ENCODE assay signal across 28 cellular contexts in genomic region chr7:502296-502695, GRCh38. TPM values are rescaled to one million over a fixed set of nuclear protein-coding genes. Genes with fewer than 3 reads are reported as not detected.
DNase-seq lines count a peak whose midpoint lies in the region; ATAC-seq and TF ChIP-seq lines count a peak whose summit lies in the region.
"Had no signal": no experiment of that assay in that cellular context is flagged by ENCODE, and none has a peak within 500 bp of the region (broad histone marks: within the 10 kb centered on the region; RNA-seq: fewer than 3 reads in every experiment).

No MANE protein-coding gene starts in this region.

- H3K36me3 ChIP-seq in right lobe of liver, result no peaks in the 10 kb centered on the region

- DNase-seq in Right ventricle myocardium superior, result peak; percentile 27
- DNase-seq in cardiac septum (ENCODE audit: low spot score), result no peak
- peak in 2 of 3 donors; percentile 11 to 53 for DNase-seq in right lobe of liver
- DNase-seq in progenitor cell of endocrine pancreas (ENCODE audit: low spot score, unreplicated experiment), result no peak
- DNase-seq in NCI-H1105 (lab: John Stamatoyannopoulos, UW), result no peak
- no peak for DNase-seq in stimulated activated CD8-positive, alpha-beta memory T cell treated with anti-CD3 and anti-CD28 coated beads, Interleukin-4, amount 100 ng/mL, for 48 hours
- no peak for DNase-seq in NCI-H446 treated with DMSO at 0.1 percent for 48 hours (lab: John Stamatoyannopoulos, UW)
- no peak for DNase-seq in NCI-H2227 (lab: John Stamatoyannopoulos, UW; ENCODE audit: unreplicated experiment)
- DNase-seq: 8988T; activated CD4-positive, alpha-beta T cell treated with anti-CD3 and anti-CD28 coated beads for 48 hours; activated naive CD4-positive, alpha-beta T cell; activated T-cell treated with anti-CD3 and anti-CD28 coated beads, Interleukin-2, amount 50 U/mL, for 72 hours; CD4-positive, alpha-beta T cell; cerebellar nuclear complex; effector CD4-positive, alpha-beta T cell; KG1; mammary epithelial cell; MM.1S; NCI-H1417 treated with DMSO at 0.1 percent for 48 hours; NCI-H2081 treated with DMSO at 0.1 percent for 48 hours; NCI-H774; occipital lobe; SK-N-SH; stimulated activated CD4-positive, alpha-beta T cell treated with anti-CD3 and anti-CD28 coated beads, Interleukin-2, amount 100 ng/mL, for 48 hours had no signal

- H3K4me1 Mint-ChIP-seq in progenitor cell of endocrine pancreas (ENCODE audit: low read depth), result peaks cover 32% of the 10 kb centered on the region
- H3K4me1 Mint-ChIP-seq: stimulated activated memory B cell treated with anti-CD40 and anti-IgM and Interleukin-4, amounts not matched to agents 10 μg/mL and 1 μg/mL and 100 μg/mL, for 72 hours had no signal

- no peaks in the 10 kb centered on the region for H3K9me3 Mint-ChIP-seq in progenitor cell of endocrine pancreas (ENCODE audit: low read depth)
- H3K9me3 Mint-ChIP-seq: activated T-cell treated with anti-CD3 and anti-CD28 coated beads, Interleukin-2, amount 50 U/mL, for 72 hours; CD4-positive, alpha-beta T cell; stimulated activated memory B cell treated with anti-CD40 and anti-IgM and Interleukin-4, amounts not matched to agents 10 μg/mL and 1 μg/mL and 100 μg/mL, for 72 hours; T-helper 1 cell treated with Interleukin-12 subunit alpha and Interleukin-12 subunit beta and Interleukin-4 antibody, amounts not matched to agents 30 μg/mL and 1 μg/mL, for 36 hours had no signal

- no peaks in the 10 kb centered on the region for H3K27me3 Mint-ChIP-seq in progenitor cell of endocrine pancreas
- H3K27me3 Mint-ChIP-seq: CD4-positive, alpha-beta T cell; stimulated activated memory B cell treated with anti-CD40 and anti-IgM and Interleukin-4, amounts not matched to agents 10 μg/mL and 1 μg/mL and 100 μg/mL, for 72 hours had no signal

- WGBS in right lobe of liver (ENCODE audit: insufficient coverage, low coverage, low lambda C conversion rate, missing lambda C conversion rate), result no CpG with 5 or more reads among the region's 13 CpGs

- H3K4me3 Mint-ChIP-seq in progenitor cell of endocrine pancreas (ENCODE audit: low read depth), result no peak overlapping the region
- H3K4me3 Mint-ChIP-seq: activated T-cell treated with anti-CD3 and anti-CD28 coated beads, Interleukin-2, amount 50 U/mL, for 72 hours; CD4-positive, alpha-beta T cell; stimulated activated memory B cell treated with anti-CD40 and anti-IgM and Interleukin-4, amounts not matched to agents 10 μg/mL and 1 μg/mL and 100 μg/mL, for 72 hours; T-helper 1 cell treated with Interleukin-12 subunit alpha and Interleukin-12 subunit beta and Interleukin-4 antibody, amounts not matched to agents 30 μg/mL and 1 μg/mL, for 36 hours had no signal

- no peak for TF ChIP-seq POLR2A in right lobe of liver (IDR thresholded peaks at IDR 0.05)

- H3K27ac ChIP-seq in right lobe of liver, result no peak overlapping the region
- H3K27ac ChIP-seq: epithelial cell of prostate, suprapubic skin had no signal

- H3K27ac Mint-ChIP-seq in progenitor cell of endocrine pancreas, result peak overlapping the region; percentile 86
- H3K27ac Mint-ChIP-seq: activated T-cell treated with anti-CD3 and anti-CD28 coated beads, Interleukin-2, amount 50 U/mL, for 72 hours; CD4-positive, alpha-beta T cell; stimulated activated memory B cell treated with anti-CD40 and anti-IgM and Interleukin-4, amounts not matched to agents 10 μg/mL and 1 μg/mL and 100 μg/mL, for 72 hours; T-helper 1 cell treated with Interleukin-12 subunit alpha and Interleukin-12 subunit beta and Interleukin-4 antibody, amounts not matched to agents 30 μg/mL and 1 μg/mL, for 36 hours had no signal

- H3K27me3 ChIP-seq in right lobe of liver, result no peaks in the 10 kb centered on the region
- H3K27me3 ChIP-seq: suprapubic skin had no signal

- peaks cover 35% of the 10 kb centered on the region for H3K36me3 Mint-ChIP-seq in progenitor cell of endocrine pancreas (ENCODE audit: insufficient read depth)

- no peak for TF ChIP-seq CTCF in right lobe of liver (IDR thresholded peaks at IDR 0.05)
- no peak for TF ChIP-seq CTCF in progenitor cell of endocrine pancreas (IDR thresholded peaks at IDR 0.05; ENCODE audit: unreplicated experiment)

- ATAC-seq in Right ventricle myocardium superior (ENCODE audit: poor library complexity), result no peak
- no peak for ATAC-seq in right lobe of liver
- ATAC-seq: stimulated activated memory B cell treated with anti-CD40 and anti-IgM and Interleukin-4, amounts not matched to agents 10 μg/mL and 1 μg/mL and 100 μg/mL, for 72 hours had no signal

- peaks cover 0 to 17% (median 7%) of the 10 kb centered on the region in 4 donors for H3K4me1 ChIP-seq in right lobe of liver

- no peaks in the 10 kb centered on the region for H3K9me3 ChIP-seq in right lobe of liver
- H3K9me3 ChIP-seq: SK-N-SH, suprapubic skin had no signal

- intact Hi-C loops in Right ventricle myocardium superior (cut with DNase I), result no loop called here
- intact Hi-C loops in cardiac septum (cut with DNase I), result no loop called here
- intact Hi-C loops in right lobe of liver (cut with DNase I), result no loop called here

- no peak overlapping the region for H3K4me3 ChIP-seq in right lobe of liver
- H3K4me3 ChIP-seq: suprapubic skin had no signal

RNA-seq across cellular contexts. Expression of gene PDGFA, which starts 17.4 kb away (rescaled TPM):
- 34.5 TPM for total RNA-seq in Right ventricle myocardium superior
- total RNA-seq in cardiac septum, result 38.9 TPM
- 10 to 100 TPM in 3 of 6 experiments, 1 to 10 TPM in 3; 2.3 to 20.9 (median 8.4) TPM for total RNA-seq in right lobe of liver
- total RNA-seq in progenitor cell of endocrine pancreas, result 81.2 and 86.2 TPM in 2 replicates

Comparison
In these comparisons a context has a peak if more than half of its experiments do, and no peak if none do; other contexts are left out.
1. DNase-seq: peak in Right ventricle myocardium superior (single experiment) and right lobe of liver (2 of 3); none in cardiac septum (single experiment), progenitor cell of endocrine pancreas (single experiment), NCI-H1105 (single experiment), stimulated activated CD8-positive, alpha-beta memory T cell treated with anti-CD3 and anti-CD28 coated beads, Interleukin-4, amount 100 ng/mL, for 48 hours (single experiment), NCI-H446 treated with DMSO at 0.1 percent for 48 hours (single experiment) and NCI-H2227 (single experiment).